Comparison of ENCODE assay signal across 27 cellular contexts in the genomic region with DNA sequence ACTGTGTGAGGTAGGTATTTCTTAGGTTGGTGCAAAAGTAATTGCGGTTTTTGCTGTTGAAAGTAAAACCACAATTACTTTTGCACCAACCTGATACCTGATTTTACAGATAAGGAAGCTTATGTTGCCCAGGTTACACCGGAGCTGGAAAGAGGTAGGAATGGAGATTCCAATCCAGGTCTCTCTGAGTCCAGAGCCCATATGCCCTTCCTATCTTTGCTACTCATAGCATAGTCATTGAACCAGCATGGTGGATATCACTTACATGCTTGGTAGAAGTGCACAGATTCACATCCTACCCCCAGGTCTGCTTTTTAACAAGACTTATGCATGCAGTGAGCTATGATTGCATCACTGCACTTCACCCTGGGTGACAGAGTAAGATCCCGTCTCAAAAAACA.
DNase-seq lines count a peak whose midpoint lies in the region; ATAC-seq lines count a peak whose summit lies in the region.
"Had no signal": no experiment of that assay in that cellular context is flagged by ENCODE, and none has a peak within 500 bp of the region (broad histone marks: within the 10 kb centered on the region; RNA-seq: fewer than 3 reads in every experiment).

No MANE protein-coding gene starts in this region.

- CTCF ChIA-PET in activated naive CD4-positive, alpha-beta T cell treated with anti-CD3 and anti-CD28 coated beads for 36 hours (lab: Charles Lee): interaction anchor here (1.1 to 1.6 kb wide), 2 partner anchors 9 to 84 kb away, joined by 3 to 7 read pairs; no protein-coding TSS in a partner anchor

- H3K9ac ChIP-seq in trophoblast cell (ENCODE audit: low read length): no peak overlapping the region
- H3K9ac ChIP-seq: BLaER1 had no signal

- no peak overlapping the region for H3K14ac ChIP-seq in trophoblast cell (ENCODE audit: low read length)

- H2BK5ac ChIP-seq in trophoblast cell (ENCODE audit: low read depth, low read length, poor library complexity): no peak overlapping the region

- no peaks in the 10 kb centered on the region for H3K27me3 Mint-ChIP-seq in activated naive CD4-positive, alpha-beta T cell treated with anti-CD3 and anti-CD28 coated beads, Interleukin-2, amount 50 U/mL, for 24 hours
- no peaks in the 10 kb centered on the region for H3K27me3 Mint-ChIP-seq in activated naive CD4-positive, alpha-beta T cell treated with anti-CD3 and anti-CD28 coated beads for 36 hours (ENCODE audit: low read depth)
- H3K27me3 Mint-ChIP-seq: naive thymus-derived CD8-positive, alpha-beta T cell had no signal

- H4K12ac ChIP-seq in trophoblast cell (ENCODE audit: low read depth, low read length): no peak overlapping the region

- H3K18ac ChIP-seq in trophoblast cell (ENCODE audit: low read length): no peak overlapping the region

- no peak overlapping the region for H3K4me2 ChIP-seq in trophoblast cell (ENCODE audit: low read length)
- H3K4me2 ChIP-seq: BLaER1, hepatocyte had no signal

- no peak overlapping the region for H2AFZ ChIP-seq in trophoblast cell (ENCODE audit: insufficient read depth, low read length, poor library complexity)
- H2AFZ ChIP-seq: hepatocyte had no signal

- H4K8ac ChIP-seq in trophoblast cell (ENCODE audit: low read depth, low read length): no peak overlapping the region

- no peaks in the 10 kb centered on the region for H3K27me3 ChIP-seq in trophoblast cell (ENCODE audit: insufficient read depth, low read length)
- H3K27me3 ChIP-seq: BLaER1, hepatocyte, ovary, thyroid gland had no signal

- no peaks in the 10 kb centered on the region for H3K9me3 Mint-ChIP-seq in activated naive CD4-positive, alpha-beta T cell treated with anti-CD3 and anti-CD28 coated beads, Interleukin-2, amount 50 U/mL, for 24 hours
- H3K9me3 Mint-ChIP-seq in activated naive CD4-positive, alpha-beta T cell treated with anti-CD3 and anti-CD28 coated beads for 36 hours: no peaks in the 10 kb centered on the region
- H3K9me3 Mint-ChIP-seq: brain; HFFc6; naive thymus-derived CD8-positive, alpha-beta T cell; T-helper 1 cell treated with Interleukin-12 subunit alpha and Interleukin-12 subunit beta and Interleukin-4 antibody, amounts not matched to agents 30 μg/mL and 1 μg/mL, for 36 hours had no signal

- H3K27ac Mint-ChIP-seq in activated naive CD4-positive, alpha-beta T cell treated with anti-CD3 and anti-CD28 coated beads, Interleukin-2, amount 50 U/mL, for 24 hours: no peak overlapping the region
- no peak overlapping the region for H3K27ac Mint-ChIP-seq in activated naive CD4-positive, alpha-beta T cell treated with anti-CD3 and anti-CD28 coated beads for 36 hours
- H3K27ac Mint-ChIP-seq: brain; HFFc6; T-helper 1 cell treated with Interleukin-12 subunit alpha and Interleukin-12 subunit beta and Interleukin-4 antibody, amounts not matched to agents 30 μg/mL and 1 μg/mL, for 36 hours had no signal

- H3K36me3 Mint-ChIP-seq in activated naive CD4-positive, alpha-beta T cell treated with anti-CD3 and anti-CD28 coated beads, Interleukin-2, amount 50 U/mL, for 24 hours: peaks cover 3% of the 10 kb centered on the region
- peaks cover 6% of the 10 kb centered on the region for H3K36me3 Mint-ChIP-seq in activated naive CD4-positive, alpha-beta T cell treated with anti-CD3 and anti-CD28 coated beads for 36 hours (ENCODE audit: low read depth)
- H3K36me3 Mint-ChIP-seq: naive thymus-derived CD8-positive, alpha-beta T cell had no signal

- H3K4me3 ChIP-seq in trophoblast cell (ENCODE audit: low read depth, low read length): no peak overlapping the region
- H3K4me3 ChIP-seq: BLaER1, hepatocyte, left ventricle myocardium inferior, ovary, thyroid gland had no signal

- H3K4me1 ChIP-seq in trophoblast cell (ENCODE audit: control insufficient read depth in 1 of 2, insufficient read depth in 2 of 2, low read length in 2 of 2): peaks cover 0 to 4% of the 10 kb centered on the region in 2 experiments
- H3K4me1 ChIP-seq: thyroid gland had no signal

- peak overlapping the region; percentile 15 for H3K4me3 Mint-ChIP-seq in activated naive CD4-positive, alpha-beta T cell treated with anti-CD3 and anti-CD28 coated beads, Interleukin-2, amount 50 U/mL, for 24 hours
- no peak overlapping the region for H3K4me3 Mint-ChIP-seq in activated naive CD4-positive, alpha-beta T cell treated with anti-CD3 and anti-CD28 coated beads for 36 hours
- H3K4me3 Mint-ChIP-seq: brain; HFFc6; T-helper 1 cell treated with Interleukin-12 subunit alpha and Interleukin-12 subunit beta and Interleukin-4 antibody, amounts not matched to agents 30 μg/mL and 1 μg/mL, for 36 hours had no signal

- H4K91ac ChIP-seq in trophoblast cell (ENCODE audit: low read depth, low read length): no peak overlapping the region

- H3K9me3 ChIP-seq in KOPT-K1 (ENCODE audit: insufficient read depth, low read length, poor library complexity, severe bottlenecking) (no peaks in the 10 kb centered on the region), trophoblast cell (ENCODE audit: insufficient read depth, low read depth, low read length) (peaks cover 1% of the 10 kb centered on the region)
- H3K9me3 ChIP-seq: BLaER1, left ventricle myocardium inferior, ovary, thyroid gland had no signal

- intact Hi-C loops in activated naive CD4-positive, alpha-beta T cell treated with anti-CD3 and anti-CD28 coated beads for 36 hours (cut with micrococcal nuclease): loop anchor here (10.0 kb wide), 1 partner anchor 1062 kb away; the partner anchor contains the start of gene MAP2K6

- H2BK12ac ChIP-seq in trophoblast cell (ENCODE audit: low read length): no peak overlapping the region

- WGBS in trophoblast cell (ENCODE audit: extremely low coverage, insufficient coverage, insufficient read length): no CpG with 5 or more reads among the region's 3 CpGs

- H2AK5ac ChIP-seq in trophoblast cell (ENCODE audit: low read length): no peak overlapping the region

- H3K4me1 Mint-ChIP-seq in activated naive CD4-positive, alpha-beta T cell treated with anti-CD3 and anti-CD28 coated beads, Interleukin-2, amount 50 U/mL, for 24 hours: peaks cover 81% of the 10 kb centered on the region
- peaks cover 71% of the 10 kb centered on the region for H3K4me1 Mint-ChIP-seq in activated naive CD4-positive, alpha-beta T cell treated with anti-CD3 and anti-CD28 coated beads for 36 hours (ENCODE audit: low read depth)
- H3K4me1 Mint-ChIP-seq: brain had no signal

- H3K23ac ChIP-seq in trophoblast cell (ENCODE audit: low read length): peak overlapping the region; percentile 49

- no peak for DNase-seq in activated naive CD4-positive, alpha-beta T cell treated with anti-CD3 and anti-CD28 coated beads for 36 hours
- peak; percentile 18 for DNase-seq in amniotic epithelial cell (ENCODE audit: low read depth)
- DNase-seq in trophoblast cell: peak; percentile 94 to 98
- no peak for DNase-seq in left lobe of liver (ENCODE audit: low spot score)
- DNase-seq: ACHN; activated CD4-positive, alpha-beta T cell treated with anti-CD3 and anti-CD28 coated beads for 48 hours; activated CD8-positive, alpha-beta memory T cell treated with anti-CD3 and anti-CD28 coated beads, Interleukin-2, amount 50 U/mL, for 4 hours; effector CD8-positive, alpha-beta T cell; HFFc6; left ventricle myocardium inferior; MM.1S; NCI-H1436 treated with DMSO at 0.1 percent for 48 hours; NCI-H526; ovary; stimulated activated CD4-positive, alpha-beta T cell treated with anti-CD3 and anti-CD28 coated beads, Interleukin-4, amount 100 ng/mL, for 4 hours; stimulated activated naive CD8-positive, alpha-beta T cell treated with anti-CD3 and anti-CD28 coated beads, Interleukin-15, Interleukin-2, amounts not matched to agents 100 U/mL and 50 U/mL, for 24 hours; thyroid gland had no signal

- no peaks in the 10 kb centered on the region for H3K79me1 ChIP-seq in trophoblast cell (ENCODE audit: low read length)

- H2BK120ac ChIP-seq in trophoblast cell (ENCODE audit: insufficient read depth, low read length, poor library complexity): no peak overlapping the region

- H3K27ac ChIP-seq in KOPT-K1 (ENCODE audit: low read depth, low read length, poor library complexity, severe bottlenecking) (peak overlapping the region; percentile 59), trophoblast cell (ENCODE audit: low read depth, low read length) (no peak overlapping the region)
- H3K27ac ChIP-seq: BLaER1, hepatocyte, left ventricle myocardium inferior, ovary, thyroid gland had no signal

- H3K79me2 ChIP-seq in trophoblast cell (ENCODE audit: control insufficient read depth, insufficient read depth, low read length, poor library complexity): no peaks in the 10 kb centered on the region
- H3K79me2 ChIP-seq: hepatocyte had no signal

- peaks cover 12% of the 10 kb centered on the region for H3K36me3 ChIP-seq in KOPT-K1 (ENCODE audit: insufficient read depth, low read length)
- no peaks in the 10 kb centered on the region for H3K36me3 ChIP-seq in trophoblast cell (ENCODE audit: control insufficient read depth in 1 of 2, insufficient read depth in 2 of 2, low read length in 2 of 2)
- H3K36me3 ChIP-seq: BLaER1, left ventricle myocardium inferior, ovary, thyroid gland had no signal

- H3K4ac ChIP-seq in trophoblast cell (ENCODE audit: low read depth, low read length): no peak overlapping the region

- ATAC-seq in GM21390 (IDR thresholded peaks at IDR 0.05; ENCODE audit: unreplicated experiment) (no peak), left lobe of liver (no peak), GM18498 (IDR thresholded peaks at IDR 0.05; ENCODE audit: unreplicated experiment) (no peak)
- ATAC-seq: esophagus mucosa; naive thymus-derived CD8-positive, alpha-beta T cell; stimulated activated naive CD8-positive, alpha-beta T cell treated with anti-CD3 and anti-CD28 coated beads, Interleukin-15, Interleukin-2, amounts not matched to agents 100 U/mL and 50 U/mL, for 24 hours had no signal

Comparison
In these comparisons a context has a peak if more than half of its experiments do, and no peak if none do; other contexts are left out.
1. DNase-seq: peak in amniotic epithelial cell (single experiment) and trophoblast cell (2 of 2); none in activated naive CD4-positive, alpha-beta T cell treated with anti-CD3 and anti-CD28 coated beads for 36 hours (single experiment) and left lobe of liver (single experiment).